Comparison of ENCODE assay signal across 8 cellular contexts in the genomic region with DNA sequence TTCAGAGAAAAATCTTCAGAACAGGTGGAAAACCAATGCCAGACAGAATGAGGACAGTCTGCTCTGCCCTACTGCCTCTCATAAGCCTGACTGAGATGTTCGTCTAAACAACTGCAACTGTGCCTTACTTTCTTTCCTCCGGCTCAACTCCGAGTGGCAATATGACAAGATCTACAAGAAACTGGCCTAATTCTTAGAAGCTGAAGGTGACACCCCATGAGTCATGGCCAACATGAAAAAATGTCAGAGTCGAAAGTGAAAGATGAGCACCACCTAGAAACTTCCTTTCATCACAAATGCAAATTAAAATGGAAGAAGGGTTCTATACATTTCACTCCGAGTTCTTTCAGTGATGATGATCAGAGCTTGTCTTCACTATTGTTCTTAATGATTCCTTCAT. TPM values are rescaled to one million over a fixed set of nuclear protein-coding genes. Genes with fewer than 3 reads are reported as not detected.
A peak's percentile ranks its signal among the peaks of the same experiment; 100 is the strongest.
DNase-seq lines count a peak whose midpoint lies in the region; ATAC-seq, FAIRE-seq and TF ChIP-seq lines count a peak whose summit lies in the region.

No MANE protein-coding gene starts in this region.

- POLR2A ChIA-PET in K562 (lab: Yijun Ruan, JAX): interaction anchor here (0.6 to 2.7 kb wide), 3 partner anchors 10 to 224 kb away, joined by 3 to 18 read pairs (median 4); no protein-coding TSS in a partner anchor

- WGBS in K562 (ENCODE audit: insufficient coverage, low coverage, missing lambda C conversion rate): 0% methylated on average over 5 of the region's 5 CpGs

- TF ChIP-seq POLR2A in GM18505 (IDR thresholded peaks at IDR 0.05; ENCODE audit: borderline replicate concordance, extremely low read depth, insufficient read depth, insufficient read length) (peak; percentile 42), K562 (conservative IDR thresholded peaks at IDR 0.05) (no peak)

- peaks cover 23% of the 10 kb centered on the region; the same call in 2 of the 3 replicates for H3K36me3 ChIP-seq in K562 (ENCODE audit: control insufficient read depth, insufficient read depth, low read length)

- H3K9me3 ChIP-seq in K562 (replicated peaks; ENCODE audit: control insufficient read depth, insufficient read depth, low read depth, low read length): no peaks in the 10 kb centered on the region; the same call in 1 of the 2 replicates

- CTCF ChIA-PET in K562 (lab: Yijun Ruan, JAX; ENCODE audit: low intra/inter-chr PET ratio): no interaction called here

- TF ChIP-seq EP300 in K562 (IDR thresholded peaks at IDR 0.05; ENCODE audit: low read length): peak; percentile 60

- no peak overlapping the region; the same call in 1 of the 2 replicates for H2AFZ ChIP-seq in K562 (ENCODE audit: low read depth, low read length)

- no peaks in the 10 kb centered on the region for H3K27me3 ChIP-seq in K562 (ENCODE audit: control insufficient read depth in 2 of 2, insufficient read depth in 2 of 2, low read length in 2 of 2)

- peak overlapping the region in 1 of 2 experiments; percentile 40; a peak in 3 of 4 replicates for H3K9ac ChIP-seq in K562 (ENCODE audit: insufficient read depth in 1 of 2, low read depth in 2 of 2, low read length in 2 of 2)

- H3K79me2 ChIP-seq in K562 (ENCODE audit: control insufficient read depth, insufficient read depth, low read length): peaks cover 73% of the 10 kb centered on the region

- no peak for TF ChIP-seq CTCF in K562 (IDR thresholded peaks at IDR 0.05 in 2 of 3, conservative IDR thresholded peaks at IDR 0.05 in 1 of 3; ENCODE audit: insufficient read depth in 2 of 3, low read depth in 1 of 3, low read length in 3 of 3)

- peak overlapping the region; percentile 66 for H3K27ac ChIP-seq in K562 (ENCODE audit: extremely low read depth, low read depth, low read length)

- H3K4me1 ChIP-seq in K562 (replicated peaks in 1 of 2; ENCODE audit: control insufficient read depth in 2 of 2, insufficient read depth in 2 of 2, low read length in 2 of 2): peaks cover 32 to 33% of the 10 kb centered on the region in 2 experiments

- no peaks in the 10 kb centered on the region for H3K9me1 ChIP-seq in K562 (ENCODE audit: control insufficient read depth, insufficient read depth, low read length)

- intact Hi-C loops in K562 (cut with micrococcal nuclease): loop anchor here (5.0 kb wide), 1 partner anchor 158 kb away; a partner anchor contains a TSS

- ATAC-seq in GM18505 (IDR thresholded peaks at IDR 0.05; ENCODE audit: unreplicated experiment) (peak; percentile 54), HG02852 (IDR thresholded peaks at IDR 0.05; ENCODE audit: unreplicated experiment) (peak; percentile 84), K562 (peak; percentile 74)

- H3K4me3 ChIP-seq in K562: peak overlapping the region; percentile 2; the same call in 1 of the 2 replicates

- peak; percentile 84 for FAIRE-seq in K562 (lab: Jason Lieb, UNC)

- peak; percentile 43 for DNase-seq in RPMI8226
- DNase-seq in K562 (ENCODE audit: extremely low read depth in 1 of 4, low spot score in 3 of 4): peak; percentile 42 to 84 (median 60)
- peak; percentile 46 for DNase-seq in stimulated activated CD8-positive, alpha-beta memory T cell treated with anti-CD3 and anti-CD28 coated beads, Interleukin-15, amount 100 ng/mL, for 48 hours (ENCODE audit: low read depth in 2 of 2)
- DNase-seq in occipital lobe (lab: John Stamatoyannopoulos, UW): no peak
- no peak for DNase-seq in NCI-H345 (lab: John Stamatoyannopoulos, UW)
- DNase-seq in cerebellar cortex (ENCODE audit: low spot score): no peak

- peak overlapping the region; percentile 75 for H3K4me2 ChIP-seq in K562 (ENCODE audit: insufficient read depth, low read length)

- no TSS peak for BruUV-seq in K562 (replicated peaks; lab: Mats Ljungman, UMichigan)

- TF ChIP-seq RAD21 in K562 (CRISPR knock-in tag; conservative IDR thresholded peaks at IDR 0.05 in 1 of 2, IDR thresholded peaks at IDR 0.05 in 1 of 2): no peak

- H4K20me1 ChIP-seq in K562 (replicated peaks; ENCODE audit: control insufficient read depth, insufficient read depth, low read length): no peaks in the 10 kb centered on the region

- in situ Hi-C loops in K562 (cut with MboI): no loop called here

TF ChIP-seq in K562, 482 proteins besides CTCF, POLR2A, EP300 and RAD21 (continues in another document):
- TF ChIP-seq TARDBP (IDR thresholded peaks at IDR 0.05) (no peak), NCOR1 (IDR thresholded peaks at IDR 0.05) (peak; percentile 51), KDM5B (IDR thresholded peaks at IDR 0.05; ENCODE audit: insufficient replicate concordance, low read depth, low read length) (peak; percentile 32), RNF2 (IDR thresholded peaks at IDR 0.05) (0 out of 2 replicates have a peak, but pooled peaks have one; percentile 21), TRIM24 (IDR thresholded peaks at IDR 0.05) (peak in 1 of 2 experiments; percentile 30; a peak in 1 of 4 replicates), ZNF217 (CRISPR knock-in tag; IDR thresholded peaks at IDR 0.05) (no peak), MCM5 (IDR thresholded peaks at IDR 0.05; ENCODE audit: low read depth) (no peak), NRF1 (conservative IDR thresholded peaks at IDR 0.05 in 1 of 2, IDR thresholded peaks at IDR 0.05 in 1 of 2) (peak in 1 of 2 experiments; percentile 23; a peak in 1 of 4 replicates), LCOR (CRISPR knock-in tag; IDR thresholded peaks at IDR 0.05) (no peak)

RNA-seq across cellular contexts. Expression of a gene that starts 12.9 kb away (rescaled TPM):
- total RNA-seq in K562 (2011; cell fraction: chromatin; rRNA removed; ENCODE audit: low replicate concordance): 166 and 178 TPM in 2 replicates
- 94.6 and 104 TPM in 2 replicates for total RNA-seq in K562 (2011; cell fraction: nucleolus; rRNA removed)
- total RNA-seq in K562 (2011; cell fraction: nucleoplasm; rRNA removed): 110 and 116 TPM in 2 replicates
- total RNA-seq in K562 (2014; rRNA removed): 42.4 and 49.6 TPM in 2 replicates
- 42.9 and 47.6 TPM in 2 replicates for total RNA-seq in K562 (2014; rRNA removed; fragmentation: Illumina TruSeq; extraction: Trizol)
- 51.1 and 53.4 TPM in 2 replicates for total RNA-seq in K562 (2015; rRNA removed; fragmentation: Illumina TruSeq; extraction: Trizol)
- total RNA-seq in K562 (2021): 52.0 and 55.5 TPM in 2 replicates
- 53.0 and 55.1 TPM in 2 replicates for polyA plus RNA-seq in K562 (2011; rRNA removed)
- polyA plus RNA-seq in K562 (2011; cell fraction: cytosol; rRNA removed): 45.5 and 51.1 TPM in 2 replicates
- 99.4 and 119 TPM in 2 replicates for polyA plus RNA-seq in K562 (2011; cell fraction: nucleus; rRNA removed)
- polyA plus RNA-seq in K562 (2012): 39.7 and 44.1 TPM in 2 replicates
- 58.2 and 62.8 TPM in 2 replicates for polyA plus RNA-seq in K562 (2014; fragmentation: Illumina TruSeq; extraction: Trizol)
- 10 to 100 TPM; 13.4 to 13.5 TPM for polyA plus RNA-seq in K562 (2014; fragmentation: Nextera tagmentation; extraction: Ambion mirVana)
- 45.8 and 49.4 TPM in 2 replicates for polyA plus RNA-seq in K562 (2014; rRNA removed)
- 102 and 116 TPM in 2 replicates for polyA minus RNA-seq in K562 (2011; rRNA and poly(A)+ RNA removed)
- polyA minus RNA-seq in K562 (2011; cell fraction: cytosol; rRNA and poly(A)+ RNA removed): 72.9 and 75.6 TPM in 2 replicates
- polyA minus RNA-seq in K562 (2011; cell fraction: nucleus; rRNA and poly(A)+ RNA removed): 78.6 and 108 TPM in 2 replicates
- total RNA-seq in occipital lobe: 18.6 TPM

RNA-seq across cellular contexts. Expression of a gene that starts 43.5 kb away (rescaled TPM):
- total RNA-seq in K562 (2011; cell fraction: chromatin; rRNA removed; ENCODE audit: low replicate concordance): 5.6 and 8.4 TPM in 2 replicates
- 4.9 and 5.7 TPM in 2 replicates for total RNA-seq in K562 (2011; cell fraction: nucleolus; rRNA removed)
- 3.4 and 6.5 TPM in 2 replicates for total RNA-seq in K562 (2011; cell fraction: nucleoplasm; rRNA removed)
- total RNA-seq in K562 (2014; rRNA removed): 6.5 and 10.2 TPM in 2 replicates
- 8.3 and 8.7 TPM in 2 replicates for total RNA-seq in K562 (2014; rRNA removed; fragmentation: Illumina TruSeq; extraction: Trizol)
- total RNA-seq in K562 (2015; rRNA removed; fragmentation: Illumina TruSeq; extraction: Trizol): 7.1 and 8.5 TPM in 2 replicates
- total RNA-seq in K562 (2021): 8.3 and 8.6 TPM in 2 replicates
- polyA plus RNA-seq in K562 (2011; rRNA removed): 13.7 and 17.1 TPM in 2 replicates
- polyA plus RNA-seq in K562 (2011; cell fraction: cytosol; rRNA removed): 11.9 and 12.6 TPM in 2 replicates
- 5.7 and 7.7 TPM in 2 replicates for polyA plus RNA-seq in K562 (2011; cell fraction: nucleus; rRNA removed)
- 14.7 and 17.8 TPM in 2 replicates for polyA plus RNA-seq in K562 (2012)
- polyA plus RNA-seq in K562 (2014; fragmentation: Illumina TruSeq; extraction: Trizol): 7.4 and 8.8 TPM in 2 replicates
- 10 to 100 TPM in 1 of 2 experiments, 1 to 10 TPM in 1; 9.7 to 13.3 TPM for polyA plus RNA-seq in K562 (2014; fragmentation: Nextera tagmentation; extraction: Ambion mirVana)
- 16.8 and 19.9 TPM in 2 replicates for polyA plus RNA-seq in K562 (2014; rRNA removed)
- 3.2 and 4.5 TPM in 2 replicates for polyA minus RNA-seq in K562 (2011; rRNA and poly(A)+ RNA removed)
- polyA minus RNA-seq in K562 (2011; cell fraction: cytosol; rRNA and poly(A)+ RNA removed): 4.7 TPM in 1 of 2 replicates, not detected in the other
- polyA minus RNA-seq in K562 (2011; cell fraction: nucleus; rRNA and poly(A)+ RNA removed): 3.2 and 6.1 TPM in 2 replicates
- 33.8 TPM for total RNA-seq in occipital lobe

RNA-seq across cellular contexts. Expression of a gene that starts 58.3 kb away (rescaled TPM):
- 0.62 TPM in 1 of 2 replicates, not detected in the other for total RNA-seq in K562 (2011; cell fraction: chromatin; rRNA removed; ENCODE audit: low replicate concordance)
- not detected in 2 replicates for total RNA-seq in K562 (2011; cell fraction: nucleolus; rRNA removed)
- total RNA-seq in K562 (2011; cell fraction: nucleoplasm; rRNA removed): not detected in 2 replicates
- total RNA-seq in K562 (2014; rRNA removed): not detected in 2 replicates
- not detected in 2 replicates for total RNA-seq in K562 (2014; rRNA removed; fragmentation: Illumina TruSeq; extraction: Trizol)
- not detected in 2 replicates for total RNA-seq in K562 (2015; rRNA removed; fragmentation: Illumina TruSeq; extraction: Trizol)
- total RNA-seq in K562 (2021): not detected in 2 replicates
- not detected in 2 replicates for polyA plus RNA-seq in K562 (2011; rRNA removed)
- polyA plus RNA-seq in K562 (2011; cell fraction: cytosol; rRNA removed): not detected in 2 replicates
- not detected in 2 replicates for polyA plus RNA-seq in K562 (2011; cell fraction: nucleus; rRNA removed)
- polyA plus RNA-seq in K562 (2012): 1.1 and 1.4 TPM in 2 replicates
- not detected in 2 replicates for polyA plus RNA-seq in K562 (2014; fragmentation: Illumina TruSeq; extraction: Trizol)
- under 1 TPM; 0.35 to 0.38 TPM for polyA plus RNA-seq in K562 (2014; fragmentation: Nextera tagmentation; extraction: Ambion mirVana)
- not detected in 2 replicates for polyA plus RNA-seq in K562 (2014; rRNA removed)
- polyA minus RNA-seq in K562 (2011; rRNA and poly(A)+ RNA removed): not detected in 2 replicates
- polyA minus RNA-seq in K562 (2011; cell fraction: cytosol; rRNA and poly(A)+ RNA removed): not detected in 2 replicates
- polyA minus RNA-seq in K562 (2011; cell fraction: nucleus; rRNA and poly(A)+ RNA removed): not detected in 2 replicates
- total RNA-seq in occipital lobe: not detected

Comparison
In these comparisons a context has a peak if more than half of its experiments do, and no peak if none do; other contexts are left out.
1. DNase-seq: peak in RPMI8226 (single experiment), K562 (4 of 4) and stimulated activated CD8-positive, alpha-beta memory T cell treated with anti-CD3 and anti-CD28 coated beads, Interleukin-15, amount 100 ng/mL, for 48 hours (2 of 2); none in occipital lobe (single experiment), NCI-H345 (single experiment) and cerebellar cortex (single experiment).
2. Peak in every context shown above with its lines, with median percentiles within 50 percentile points of each other: ATAC-seq.